Comparison of ENCODE assay signal across 1 cellular context in genomic region chr11:126303623-126304456, GRCh38.
TF ChIP-seq lines count a peak whose summit lies in the region.

DCPS (plus strand) TSS chr11:126304060; CDS start chr11:126304081, 21 bp downstream.

TF ChIP-seq in HepG2, 621 proteins besides CTCF, POLR2A, EP300 and RAD21 (continued from another document and continues in another):
- TF ChIP-seq, protein P1, sequence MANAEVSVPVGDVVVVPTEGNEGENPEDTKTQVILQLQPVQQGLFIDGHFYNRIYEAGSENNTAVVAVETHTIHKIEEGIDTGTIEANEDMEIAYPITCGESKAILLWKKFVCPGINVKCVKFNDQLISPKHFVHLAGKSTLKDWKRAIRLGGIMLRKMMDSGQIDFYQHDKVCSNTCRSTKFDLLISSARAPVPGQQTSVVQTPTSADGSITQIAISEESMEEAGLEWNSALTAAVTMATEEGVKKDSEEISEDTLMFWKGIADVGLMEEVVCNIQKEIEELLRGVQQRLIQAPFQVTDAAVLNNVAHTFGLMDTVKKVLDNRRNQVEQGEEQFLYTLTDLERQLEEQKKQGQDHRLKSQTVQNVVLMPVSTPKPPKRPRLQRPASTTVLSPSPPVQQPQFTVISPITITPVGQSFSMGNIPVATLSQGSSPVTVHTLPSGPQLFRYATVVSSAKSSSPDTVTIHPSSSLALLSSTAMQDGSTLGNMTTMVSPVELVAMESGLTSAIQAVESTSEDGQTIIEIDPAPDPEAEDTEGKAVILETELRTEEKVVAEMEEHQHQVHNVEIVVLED (CRISPR knock-in tag; IDR thresholded peaks at IDR 0.05; ENCODE audit: borderline replicate concordance), result peak; percentile 76
- TF ChIP-seq, protein P2, sequence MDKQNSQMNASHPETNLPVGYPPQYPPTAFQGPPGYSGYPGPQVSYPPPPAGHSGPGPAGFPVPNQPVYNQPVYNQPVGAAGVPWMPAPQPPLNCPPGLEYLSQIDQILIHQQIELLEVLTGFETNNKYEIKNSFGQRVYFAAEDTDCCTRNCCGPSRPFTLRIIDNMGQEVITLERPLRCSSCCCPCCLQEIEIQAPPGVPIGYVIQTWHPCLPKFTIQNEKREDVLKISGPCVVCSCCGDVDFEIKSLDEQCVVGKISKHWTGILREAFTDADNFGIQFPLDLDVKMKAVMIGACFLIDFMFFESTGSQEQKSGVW (CRISPR knock-in tag; IDR thresholded peaks at IDR 0.05; ENCODE audit: borderline replicate concordance), result no peak
- TF ChIP-seq NR3C1 (CRISPR knock-in tag; IDR thresholded peaks at IDR 0.05) (peak; percentile 87; the same call in 1 of the 2 replicates), EZH2 (conservative IDR thresholded peaks at IDR 0.05; ENCODE audit: low read depth, low read length) (no peak), NFYB (CRISPR knock-in tag; IDR thresholded peaks at IDR 0.05) (peak; percentile 74), POLR2AphosphoS2 (IDR thresholded peaks at IDR 0.05; ENCODE audit: low read depth, low read length) (no peak), ZNF672 (CRISPR knock-in tag; IDR thresholded peaks at IDR 0.05) (no peak), KDM4B (CRISPR knock-in tag; IDR thresholded peaks at IDR 0.05) (no peak), NR2F2 (IDR thresholded peaks at IDR 0.05; ENCODE audit: borderline replicate concordance, low read depth) (no peak), CENPX (CRISPR knock-in tag; IDR thresholded peaks at IDR 0.05) (no peak), DDIT3 (CRISPR knock-in tag; IDR thresholded peaks at IDR 0.05) (no peak), GTF2F1 (IDR thresholded peaks at IDR 0.05; ENCODE audit: low read length) (no peak), ZNF552 (CRISPR knock-in tag; IDR thresholded peaks at IDR 0.05; ENCODE audit: borderline replicate concordance) (peak; percentile 71; the same call in 1 of the 2 replicates), ZBTB42 (CRISPR knock-in tag; IDR thresholded peaks at IDR 0.05) (no peak), GPN1 (CRISPR knock-in tag; IDR thresholded peaks at IDR 0.05; ENCODE audit: borderline replicate concordance) (no peak), YY1 (IDR thresholded peaks at IDR 0.05; ENCODE audit: insufficient read depth, insufficient replicate concordance, low read depth, low read length) (peak; percentile 94), FOXO1 (CRISPR knock-in tag; IDR thresholded peaks at IDR 0.05) (peak; percentile 82), DNMT3B (CRISPR knock-in tag; conservative IDR thresholded peaks at IDR 0.05) (peak; percentile 24; the same call in 1 of the 2 replicates), PRDM4 (CRISPR knock-in tag; IDR thresholded peaks at IDR 0.05; ENCODE audit: borderline replicate concordance) (no peak), KMT2B (CRISPR knock-in tag; IDR thresholded peaks at IDR 0.05) (peak; percentile 89), ZNF530 (CRISPR knock-in tag; IDR thresholded peaks at IDR 0.05; ENCODE audit: low read depth) (no peak), KLF11 (CRISPR knock-in tag; IDR thresholded peaks at IDR 0.05) (peak; percentile 68; the same call in 1 of the 2 replicates), ZKSCAN5 (CRISPR knock-in tag; IDR thresholded peaks at IDR 0.05) (0 out of 2 replicates have a peak, but pooled peaks have one; percentile 46), CEBPG (CRISPR knock-in tag; IDR thresholded peaks at IDR 0.05) (peak; percentile 54), ZNF251 (CRISPR knock-in tag; IDR thresholded peaks at IDR 0.05) (no peak; the same call in 1 of the 2 replicates), MXD4 (CRISPR knock-in tag; IDR thresholded peaks at IDR 0.05) (peak; percentile 96), HOXA3 (CRISPR knock-in tag; IDR thresholded peaks at IDR 0.05) (peak; percentile 93), MED13 (CRISPR knock-in tag; IDR thresholded peaks at IDR 0.05) (peak; percentile 28; the same call in 1 of the 2 replicates), NR2F6 (IDR thresholded peaks at IDR 0.05) (no peak), NR2F6 (CRISPR knock-in tag; IDR thresholded peaks at IDR 0.05) (peak; percentile 52; the same call in 1 of the 2 replicates), DBP (CRISPR knock-in tag; IDR thresholded peaks at IDR 0.05; ENCODE audit: not compliant biosample characterization) (peak; percentile 83), NFRKB (IDR thresholded peaks at IDR 0.05) (no peak), ATF1 (CRISPR knock-in tag; IDR thresholded peaks at IDR 0.05) (no peak), ZNF879 (CRISPR knock-in tag; IDR thresholded peaks at IDR 0.05) (no peak), ZNF749 (CRISPR knock-in tag; IDR thresholded peaks at IDR 0.05; ENCODE audit: borderline replicate concordance) (peak; percentile 90), U2AF2 (IDR thresholded peaks at IDR 0.05; ENCODE audit: low read depth, low read length) (no peak), CHCHD3 (CRISPR knock-in tag; IDR thresholded peaks at IDR 0.05) (no peak), ELF3 (CRISPR knock-in tag; IDR thresholded peaks at IDR 0.05) (peak; percentile 40), CHD4 (IDR thresholded peaks at IDR 0.05; ENCODE audit: borderline replicate concordance, low read length) (no peak), MAFF (IDR thresholded peaks at IDR 0.05; ENCODE audit: low read depth, low read length) (no peak), MYC (CRISPR knock-in tag; IDR thresholded peaks at IDR 0.05; ENCODE audit: borderline replicate concordance) (peak; percentile 95), ZNF773 (CRISPR knock-in tag; IDR thresholded peaks at IDR 0.05; ENCODE audit: borderline replicate concordance) (no peak)
- TF ChIP-seq, protein P3, sequence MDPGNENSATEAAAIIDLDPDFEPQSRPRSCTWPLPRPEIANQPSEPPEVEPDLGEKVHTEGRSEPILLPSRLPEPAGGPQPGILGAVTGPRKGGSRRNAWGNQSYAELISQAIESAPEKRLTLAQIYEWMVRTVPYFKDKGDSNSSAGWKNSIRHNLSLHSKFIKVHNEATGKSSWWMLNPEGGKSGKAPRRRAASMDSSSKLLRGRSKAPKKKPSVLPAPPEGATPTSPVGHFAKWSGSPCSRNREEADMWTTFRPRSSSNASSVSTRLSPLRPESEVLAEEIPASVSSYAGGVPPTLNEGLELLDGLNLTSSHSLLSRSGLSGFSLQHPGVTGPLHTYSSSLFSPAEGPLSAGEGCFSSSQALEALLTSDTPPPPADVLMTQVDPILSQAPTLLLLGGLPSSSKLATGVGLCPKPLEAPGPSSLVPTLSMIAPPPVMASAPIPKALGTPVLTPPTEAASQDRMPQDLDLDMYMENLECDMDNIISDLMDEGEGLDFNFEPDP (CRISPR knock-in tag; conservative IDR thresholded peaks at IDR 0.05), result no peak
- TF ChIP-seq, protein P4, sequence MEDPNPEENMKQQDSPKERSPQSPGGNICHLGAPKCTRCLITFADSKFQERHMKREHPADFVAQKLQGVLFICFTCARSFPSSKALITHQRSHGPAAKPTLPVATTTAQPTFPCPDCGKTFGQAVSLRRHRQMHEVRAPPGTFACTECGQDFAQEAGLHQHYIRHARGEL (CRISPR knock-in tag; IDR thresholded peaks at IDR 0.05), result no peak
- TF ChIP-seq, protein P5, sequence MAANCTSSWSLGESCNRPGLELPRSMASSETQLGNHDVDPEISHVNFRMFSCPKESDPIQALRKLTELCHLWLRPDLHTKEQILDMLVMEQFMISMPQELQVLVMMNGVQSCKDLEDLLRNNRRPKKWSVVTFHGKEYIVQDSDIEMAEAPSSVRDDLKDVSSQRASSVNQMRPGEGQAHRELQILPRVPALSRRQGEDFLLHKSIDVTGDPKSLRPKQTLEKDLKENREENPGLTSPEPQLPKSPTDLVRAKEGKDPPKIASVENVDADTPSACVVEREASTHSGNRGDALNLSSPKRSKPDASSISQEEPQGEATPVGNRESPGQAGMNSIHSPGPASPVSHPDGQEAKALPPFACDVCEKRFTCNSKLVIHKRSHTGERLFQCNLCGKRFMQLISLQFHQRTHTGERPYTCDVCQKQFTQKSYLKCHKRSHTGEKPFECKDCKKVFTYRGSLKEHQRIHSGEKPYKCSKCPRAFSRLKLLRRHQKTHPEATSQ (CRISPR knock-in tag; IDR thresholded peaks at IDR 0.05; ENCODE audit: borderline replicate concordance), result no peak
- TF ChIP-seq, protein P6, sequence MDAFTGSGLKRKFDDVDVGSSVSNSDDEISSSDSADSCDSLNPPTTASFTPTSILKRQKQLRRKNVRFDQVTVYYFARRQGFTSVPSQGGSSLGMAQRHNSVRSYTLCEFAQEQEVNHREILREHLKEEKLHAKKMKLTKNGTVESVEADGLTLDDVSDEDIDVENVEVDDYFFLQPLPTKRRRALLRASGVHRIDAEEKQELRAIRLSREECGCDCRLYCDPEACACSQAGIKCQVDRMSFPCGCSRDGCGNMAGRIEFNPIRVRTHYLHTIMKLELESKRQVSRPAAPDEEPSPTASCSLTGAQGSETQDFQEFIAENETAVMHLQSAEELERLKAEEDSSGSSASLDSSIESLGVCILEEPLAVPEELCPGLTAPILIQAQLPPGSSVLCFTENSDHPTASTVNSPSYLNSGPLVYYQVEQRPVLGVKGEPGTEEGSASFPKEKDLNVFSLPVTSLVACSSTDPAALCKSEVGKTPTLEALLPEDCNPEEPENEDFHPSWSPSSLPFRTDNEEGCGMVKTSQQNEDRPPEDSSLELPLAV (CRISPR knock-in tag; conservative IDR thresholded peaks at IDR 0.05; ENCODE audit: low read depth), result peak; percentile 89; the same call in 1 of the 2 replicates
- TF ChIP-seq, protein P7, sequence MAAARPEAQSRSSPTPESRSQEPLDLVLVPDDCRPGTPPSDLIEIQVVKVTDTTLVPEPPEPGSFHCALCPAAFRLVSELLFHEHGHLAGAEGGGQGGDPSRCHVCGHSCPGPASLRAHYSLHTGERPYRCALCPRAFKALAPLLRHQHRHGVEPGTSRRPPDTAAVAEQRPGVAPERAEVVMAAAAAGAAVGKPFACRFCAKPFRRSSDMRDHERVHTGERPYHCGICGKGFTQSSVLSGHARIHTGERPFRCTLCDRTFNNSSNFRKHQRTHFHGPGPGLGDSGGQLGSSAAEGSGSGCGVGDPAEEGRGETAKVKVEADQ (CRISPR knock-in tag; IDR thresholded peaks at IDR 0.05; ENCODE audit: borderline replicate concordance), result peak; percentile 99
- TF ChIP-seq, protein P8, sequence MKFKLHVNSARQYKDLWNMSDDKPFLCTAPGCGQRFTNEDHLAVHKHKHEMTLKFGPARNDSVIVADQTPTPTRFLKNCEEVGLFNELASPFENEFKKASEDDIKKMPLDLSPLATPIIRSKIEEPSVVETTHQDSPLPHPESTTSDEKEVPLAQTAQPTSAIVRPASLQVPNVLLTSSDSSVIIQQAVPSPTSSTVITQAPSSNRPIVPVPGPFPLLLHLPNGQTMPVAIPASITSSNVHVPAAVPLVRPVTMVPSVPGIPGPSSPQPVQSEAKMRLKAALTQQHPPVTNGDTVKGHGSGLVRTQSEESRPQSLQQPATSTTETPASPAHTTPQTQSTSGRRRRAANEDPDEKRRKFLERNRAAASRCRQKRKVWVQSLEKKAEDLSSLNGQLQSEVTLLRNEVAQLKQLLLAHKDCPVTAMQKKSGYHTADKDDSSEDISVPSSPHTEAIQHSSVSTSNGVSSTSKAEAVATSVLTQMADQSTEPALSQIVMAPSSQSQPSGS (CRISPR knock-in tag; IDR thresholded peaks at IDR 0.05), result peak; percentile 77; the same call in 1 of the 2 replicates
- TF ChIP-seq, protein P9, sequence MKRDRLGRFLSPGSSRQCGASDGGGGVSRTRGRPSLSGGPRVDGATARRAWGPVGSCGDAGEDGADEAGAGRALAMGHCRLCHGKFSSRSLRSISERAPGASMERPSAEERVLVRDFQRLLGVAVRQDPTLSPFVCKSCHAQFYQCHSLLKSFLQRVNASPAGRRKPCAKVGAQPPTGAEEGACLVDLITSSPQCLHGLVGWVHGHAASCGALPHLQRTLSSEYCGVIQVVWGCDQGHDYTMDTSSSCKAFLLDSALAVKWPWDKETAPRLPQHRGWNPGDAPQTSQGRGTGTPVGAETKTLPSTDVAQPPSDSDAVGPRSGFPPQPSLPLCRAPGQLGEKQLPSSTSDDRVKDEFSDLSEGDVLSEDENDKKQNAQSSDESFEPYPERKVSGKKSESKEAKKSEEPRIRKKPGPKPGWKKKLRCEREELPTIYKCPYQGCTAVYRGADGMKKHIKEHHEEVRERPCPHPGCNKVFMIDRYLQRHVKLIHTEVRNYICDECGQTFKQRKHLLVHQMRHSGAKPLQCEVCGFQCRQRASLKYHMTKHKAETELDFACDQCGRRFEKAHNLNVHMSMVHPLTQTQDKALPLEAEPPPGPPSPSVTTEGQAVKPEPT (CRISPR knock-in tag; IDR thresholded peaks at IDR 0.05; ENCODE audit: low read depth), result peak; percentile 93
